8 cellular contexts compared by ENCODE assay signal in genomic region chr5:177455036-177455660, GRCh38. TPM values are rescaled to one million over a fixed set of nuclear protein-coding genes. Genes with fewer than 3 reads are reported as not detected.
DNase-seq lines count a peak whose midpoint lies in the region; ATAC-seq and TF ChIP-seq lines count a peak whose summit lies in the region.

No MANE protein-coding gene starts in this region.

- peak overlapping the region; percentile 91 for H2BK5ac ChIP-seq in neuronal stem cell (ENCODE audit: low read length)

- in situ Hi-C loops in Panc1 (cut with HindIII; ENCODE audit: low pct_unique_long_range_greater_than_20kb, low sequenced_read_pairs) = no loop called here

- H4K8ac ChIP-seq in neuronal stem cell (ENCODE audit: low read depth, low read length) = peak overlapping the region; percentile 78

- H3K18ac ChIP-seq in neuronal stem cell (ENCODE audit: low read length) = peak overlapping the region; percentile 99

- H3K4me1 Mint-ChIP-seq in activated T-helper 1 cell treated with anti-CD3 and anti-CD28 coated beads, Interleukin-12 subunit alpha, Interleukin-12 subunit beta, Interleukin-2, Interleukin-4 antibody, amounts not matched to agents 30 ng/mL and 10 ng/mL and 1 ng/mL, durations not matched to agents 14 hours and 24 hours and 36 hours (ENCODE audit: low read depth) = peaks cover 11% of the 10 kb centered on the region

- no peaks in the 10 kb centered on the region for H3K9me3 Mint-ChIP-seq in activated T-helper 1 cell treated with anti-CD3 and anti-CD28 coated beads, Interleukin-12 subunit alpha, Interleukin-12 subunit beta, Interleukin-2, Interleukin-4 antibody, amounts not matched to agents 30 ng/mL and 10 ng/mL and 1 ng/mL, durations not matched to agents 14 hours and 24 hours and 36 hours

- peak; percentile 88 for TF ChIP-seq CTCF in Panc1 (IDR thresholded peaks at IDR 0.05)
- TF ChIP-seq CTCF in fibroblast of the aortic adventitia (IDR thresholded peaks at IDR 0.05; ENCODE audit: insufficient read depth, low read length) = peak; percentile 47

- CTCF ChIA-PET in Panc1 (lab: Charles Lee) = interaction anchor here (0.5 to 3.3 kb wide), 8 partner anchors 29 to 402 kb away, joined by 3 to 29 read pairs (median 6); partner anchors contain the start of gene GRK6

- peak; percentile 52 for ATAC-seq in GM21390 (IDR thresholded peaks at IDR 0.05; ENCODE audit: unreplicated experiment)
- peak; percentile 61 for ATAC-seq in Panc1

- H3K4me1 ChIP-seq in HUES64 (ENCODE audit: insufficient read depth, low read length) = peaks cover 22% of the 10 kb centered on the region; the same call in 1 of the 2 replicates
- peaks cover 39% of the 10 kb centered on the region for H3K4me1 ChIP-seq in Panc1 (ENCODE audit: control insufficient read depth, insufficient read depth, low read length)
- H3K4me1 ChIP-seq in neuronal stem cell (ENCODE audit: control insufficient read depth in 2 of 2, insufficient read depth in 1 of 2, low read depth in 1 of 2, low read length in 2 of 2) = peaks cover 19 to 21% of the 10 kb centered on the region in 2 donors

- H3K14ac ChIP-seq in neuronal stem cell (ENCODE audit: low read length) = peak overlapping the region; percentile 98

- peak overlapping the region; percentile 93 for H2BK15ac ChIP-seq in neuronal stem cell (ENCODE audit: low read length)

- H2AFZ ChIP-seq in neuronal stem cell (ENCODE audit: low read length) = no peak overlapping the region

- H3K4me3 ChIP-seq in HUES64 (ENCODE audit: low read length) (peak overlapping the region; percentile 64), Panc1 (ENCODE audit: low read depth in 2 of 2, low read length in 2 of 2) (peak overlapping the region; percentile 50 to 61), fibroblast of the aortic adventitia (ENCODE audit: low read depth, low read length) (peak overlapping the region; percentile 39), neuronal stem cell (ENCODE audit: low read length in 2 of 2) (peak overlapping the region in 1 of 2 donors; percentile 85)

- H3K27me3 ChIP-seq in HUES64 (ENCODE audit: insufficient read depth, low read length) = peaks cover 8% of the 10 kb centered on the region; the same call in 1 of the 2 replicates
- no peaks in the 10 kb centered on the region for H3K27me3 ChIP-seq in Panc1 (ENCODE audit: control insufficient read depth, insufficient read depth, low read length)
- H3K27me3 ChIP-seq in neuronal stem cell (ENCODE audit: control insufficient read depth in 3 of 3, insufficient read depth in 3 of 3, low read depth in 1 of 3, low read length in 3 of 3) = peaks cover 0 to 2% (median 0%) of the 10 kb centered on the region in 3 experiments

- peak overlapping the region; percentile 98 for H3K4me2 ChIP-seq in neuronal stem cell (ENCODE audit: insufficient read depth, low read length, poor library complexity, severe bottlenecking)

- DNase-seq in DMS153 treated with DMSO at 0.1 percent for 48 hours (lab: John Stamatoyannopoulos, UW; ENCODE audit: unreplicated experiment) (peak; percentile 46), Panc1 (ENCODE audit: low read depth, low spot score) (peak; percentile 48), fibroblast of the aortic adventitia (ENCODE audit: low read depth) (peak; percentile 47), neuronal stem cell (ENCODE audit: low spot score) (peak; percentile 87), substantia nigra (lab: John Stamatoyannopoulos, UW) (peak in 26 of 49 donors; percentile 12 to 88 (median 40))
- DNase-seq in activated T-helper 1 cell treated with anti-CD3 and anti-CD28 coated beads, Interleukin-12 subunit alpha, Interleukin-12 subunit beta, Interleukin-2, Interleukin-4 antibody, amounts not matched to agents 30 ng/mL and 10 ng/mL and 1 ng/mL, durations not matched to agents 14 hours and 24 hours and 36 hours (ENCODE audit: low spot score) = peak; percentile 88

- H3K9me3 ChIP-seq in HUES64 (ENCODE audit: insufficient read depth, low read depth, low read length) (no peaks in the 10 kb centered on the region), Panc1 (ENCODE audit: control insufficient read depth, insufficient read depth, low read depth, low read length) (no peaks in the 10 kb centered on the region), neuronal stem cell (replicated peaks in 1 of 2; ENCODE audit: control insufficient read depth in 2 of 2, insufficient read depth in 1 of 2, low read depth in 1 of 2, low read length in 2 of 2) (peaks cover 0 to 2% of the 10 kb centered on the region in 2 donors)

- peak overlapping the region; percentile 82 for H4K91ac ChIP-seq in neuronal stem cell (ENCODE audit: low read depth, low read length, poor library complexity)

- POLR2A ChIA-PET in Panc1 (lab: Charles Lee) = interaction anchor here (0.5 to 0.6 kb wide), 2 partner anchors 86 to 1528 kb away, joined by 13 to 15 read pairs; no protein-coding TSS in a partner anchor

- BruUV-seq in Panc1 (replicated peaks; lab: Mats Ljungman, UMichigan) = no TSS peak

- H3K27me3 Mint-ChIP-seq in activated T-helper 1 cell treated with anti-CD3 and anti-CD28 coated beads, Interleukin-12 subunit alpha, Interleukin-12 subunit beta, Interleukin-2, Interleukin-4 antibody, amounts not matched to agents 30 ng/mL and 10 ng/mL and 1 ng/mL, durations not matched to agents 14 hours and 24 hours and 36 hours (ENCODE audit: insufficient read depth) = peaks cover 18% of the 10 kb centered on the region

- peak overlapping the region; percentile 86 for H3K4ac ChIP-seq in neuronal stem cell (ENCODE audit: low read length)

- peak overlapping the region; percentile 40 for H3K27ac Mint-ChIP-seq in activated T-helper 1 cell treated with anti-CD3 and anti-CD28 coated beads, Interleukin-12 subunit alpha, Interleukin-12 subunit beta, Interleukin-2, Interleukin-4 antibody, amounts not matched to agents 30 ng/mL and 10 ng/mL and 1 ng/mL, durations not matched to agents 14 hours and 24 hours and 36 hours

- H2BK12ac ChIP-seq in neuronal stem cell (ENCODE audit: low read length) = peak overlapping the region; percentile 100

- under 1% methylated on average over 80 of the region's 80 CpGs for WGBS in HUES64
- WGBS in neuronal stem cell (ENCODE audit: extremely low coverage in 2 of 2, insufficient read length in 2 of 2, insufficient replicate concordance in 1 of 2), 2 donors = no CpG with 5 or more reads among the region's 80 CpGs

- peak overlapping the region; percentile 94 for H2BK120ac ChIP-seq in neuronal stem cell (ENCODE audit: low read depth, low read length)

- H3K36me3 Mint-ChIP-seq in activated T-helper 1 cell treated with anti-CD3 and anti-CD28 coated beads, Interleukin-12 subunit alpha, Interleukin-12 subunit beta, Interleukin-2, Interleukin-4 antibody, amounts not matched to agents 30 ng/mL and 10 ng/mL and 1 ng/mL, durations not matched to agents 14 hours and 24 hours and 36 hours (ENCODE audit: low read depth) = peaks cover 4% of the 10 kb centered on the region

- peak overlapping the region; percentile 88 for H3K9ac ChIP-seq in HUES64 (ENCODE audit: low read depth, low read length)
- H3K9ac ChIP-seq in neuronal stem cell (ENCODE audit: low read depth, low read length, poor library complexity) = peak overlapping the region; percentile 99

- H3K79me1 ChIP-seq in neuronal stem cell (ENCODE audit: low read depth, low read length) = peaks cover 13% of the 10 kb centered on the region

- intact Hi-C loops in Panc1 (cut with micrococcal nuclease; ENCODE audit: unreplicated experiment) = loop anchor here (10.0 kb wide), 1 partner anchor 140 kb away; the partner anchor contains the start of gene MXD3
- intact Hi-C loops in activated T-helper 1 cell treated with anti-CD3 and anti-CD28 coated beads, Interleukin-12 subunit alpha, Interleukin-12 subunit beta, Interleukin-2, Interleukin-4 antibody, amounts not matched to agents 30 ng/mL and 10 ng/mL and 1 ng/mL, durations not matched to agents 14 hours and 24 hours and 36 hours (cut with micrococcal nuclease) = loop anchor here (2.0 to 5.0 kb wide), 3 partner anchors 136 to 323 kb away; partner anchors contain the start of genes NSD1 and TMED9

- H3K4me3 Mint-ChIP-seq in activated T-helper 1 cell treated with anti-CD3 and anti-CD28 coated beads, Interleukin-12 subunit alpha, Interleukin-12 subunit beta, Interleukin-2, Interleukin-4 antibody, amounts not matched to agents 30 ng/mL and 10 ng/mL and 1 ng/mL, durations not matched to agents 14 hours and 24 hours and 36 hours = peak overlapping the region; percentile 53

- peaks cover 32% of the 10 kb centered on the region for H3K36me3 ChIP-seq in HUES64 (ENCODE audit: insufficient read depth, low read length)
- peaks cover 3% of the 10 kb centered on the region; the same call in 1 of the 2 replicates for H3K36me3 ChIP-seq in Panc1 (ENCODE audit: control insufficient read depth, insufficient read depth, low read length)
- H3K36me3 ChIP-seq in neuronal stem cell (replicated peaks in 1 of 2; ENCODE audit: control insufficient read depth in 2 of 2, insufficient read depth in 2 of 2, low read length in 2 of 2) = peaks cover 31 to 75% of the 10 kb centered on the region in 2 donors

- peak overlapping the region; percentile 98 for H2AK5ac ChIP-seq in neuronal stem cell (ENCODE audit: low read depth, low read length)

- peak overlapping the region; percentile 87 for H3K27ac ChIP-seq in HUES64 (ENCODE audit: low read depth, low read length)
- H3K27ac ChIP-seq in Panc1 (ENCODE audit: low read length) = peak overlapping the region; percentile 80; the same call in 1 of the 2 replicates
- H3K27ac ChIP-seq in neuronal stem cell (replicated peaks; ENCODE audit: low read length) = peak overlapping the region; percentile 92
- no peak overlapping the region for H3K27ac ChIP-seq in substantia nigra (ENCODE audit: low read depth, low read length, poor library complexity, severe bottlenecking)

- H3K23ac ChIP-seq in neuronal stem cell (ENCODE audit: low read depth, low read length, poor library complexity) = peak overlapping the region; percentile 100

RNA-seq across cellular contexts. Expression of gene PRR7, which starts 8.5 kb away (rescaled TPM):
- 5.5 TPM for polyA plus RNA-seq in HUES64 (2013, experiment 1 of 2)
- polyA plus RNA-seq in HUES64 (2013, experiment 2 of 2) = 7.7 TPM
- 39.2 TPM for total RNA-seq in Panc1 (2021; ENCODE audit: unreplicated experiment)
- polyA plus RNA-seq in Panc1 (2012; ENCODE audit: insufficient read length) = 61.1 TPM
- 10.3 and 11.2 TPM in 2 replicates for total RNA-seq in activated T-helper 1 cell treated with anti-CD3 and anti-CD28 coated beads, Interleukin-12 subunit alpha, Interleukin-12 subunit beta, Interleukin-2, Interleukin-4 antibody, amounts not matched to agents 30 ng/mL and 10 ng/mL and 1 ng/mL, durations not matched to agents 14 hours and 24 hours and 36 hours
- 2.2 and 8.8 TPM in 2 replicates for total RNA-seq in fibroblast of the aortic adventitia (ENCODE audit: low replicate concordance)
- polyA plus RNA-seq in neuronal stem cell (2013, experiment 1 of 2) = 26.8 TPM
- 26.8 TPM for polyA plus RNA-seq in neuronal stem cell (2013, experiment 2 of 2)

RNA-seq across cellular contexts. Expression of gene DBN1, which starts 18.3 kb away (rescaled TPM):
- polyA plus RNA-seq in HUES64 (2013, experiment 1 of 2) = 252 TPM
- 228 TPM for polyA plus RNA-seq in HUES64 (2013, experiment 2 of 2)
- total RNA-seq in Panc1 (2021; ENCODE audit: unreplicated experiment) (195 TPM), fibroblast of the aortic adventitia (ENCODE audit: low replicate concordance) (151 and 188 TPM in 2 replicates)
- polyA plus RNA-seq in Panc1 (2012; ENCODE audit: insufficient read length) = 379 TPM
- total RNA-seq in activated T-helper 1 cell treated with anti-CD3 and anti-CD28 coated beads, Interleukin-12 subunit alpha, Interleukin-12 subunit beta, Interleukin-2, Interleukin-4 antibody, amounts not matched to agents 30 ng/mL and 10 ng/mL and 1 ng/mL, durations not matched to agents 14 hours and 24 hours and 36 hours = 13.1 and 14.4 TPM in 2 replicates
- 205 TPM for polyA plus RNA-seq in neuronal stem cell (2013, experiment 1 of 2)
- polyA plus RNA-seq in neuronal stem cell (2013, experiment 2 of 2) = 197 TPM

RNA-seq across cellular contexts. Expression of gene GRK6, which starts 28.7 kb away (rescaled TPM):
- polyA plus RNA-seq in HUES64 (2013, experiment 1 of 2) = 25.2 TPM
- polyA plus RNA-seq in HUES64 (2013, experiment 2 of 2) = 29.3 TPM
- total RNA-seq in Panc1 (2021; ENCODE audit: unreplicated experiment) = 56.1 TPM
- 68.7 TPM for polyA plus RNA-seq in Panc1 (2012; ENCODE audit: insufficient read length)
- 122 and 132 TPM in 2 replicates for total RNA-seq in activated T-helper 1 cell treated with anti-CD3 and anti-CD28 coated beads, Interleukin-12 subunit alpha, Interleukin-12 subunit beta, Interleukin-2, Interleukin-4 antibody, amounts not matched to agents 30 ng/mL and 10 ng/mL and 1 ng/mL, durations not matched to agents 14 hours and 24 hours and 36 hours
- total RNA-seq in fibroblast of the aortic adventitia (ENCODE audit: low replicate concordance) = 9.3 and 15.7 TPM in 2 replicates
- polyA plus RNA-seq in neuronal stem cell (2013, experiment 1 of 2) = 27.8 TPM
- polyA plus RNA-seq in neuronal stem cell (2013, experiment 2 of 2) = 27.7 TPM

RNA-seq across cellular contexts. Expression of gene PDLIM7, which starts 42.3 kb away (rescaled TPM):
- polyA plus RNA-seq in HUES64 (2013, experiment 1 of 2) = 118 TPM
- 108 TPM for polyA plus RNA-seq in HUES64 (2013, experiment 2 of 2)
- total RNA-seq in Panc1 (2021; ENCODE audit: unreplicated experiment) = 62.9 TPM
- 56.8 TPM for polyA plus RNA-seq in Panc1 (2012; ENCODE audit: insufficient read length)
- 49.2 and 49.9 TPM in 2 replicates for total RNA-seq in activated T-helper 1 cell treated with anti-CD3 and anti-CD28 coated beads, Interleukin-12 subunit alpha, Interleukin-12 subunit beta, Interleukin-2, Interleukin-4 antibody, amounts not matched to agents 30 ng/mL and 10 ng/mL and 1 ng/mL, durations not matched to agents 14 hours and 24 hours and 36 hours
- total RNA-seq in fibroblast of the aortic adventitia (ENCODE audit: low replicate concordance) = 13.7 and 91.4 TPM in 2 replicates
- polyA plus RNA-seq in neuronal stem cell (2013, experiment 1 of 2) = 206 TPM
- polyA plus RNA-seq in neuronal stem cell (2013, experiment 2 of 2) = 193 TPM

RNA-seq across cellular contexts. Expression of gene F12, which starts 45.8 kb away (rescaled TPM):
- 0.60 TPM for polyA plus RNA-seq in HUES64 (2013, experiment 1 of 2)
- 1.4 TPM for polyA plus RNA-seq in HUES64 (2013, experiment 2 of 2)
- total RNA-seq in Panc1 (2021; ENCODE audit: unreplicated experiment) (13.4 TPM), fibroblast of the aortic adventitia (ENCODE audit: low replicate concordance) (0.27 and 1.4 TPM in 2 replicates)
- polyA plus RNA-seq in Panc1 (2012; ENCODE audit: insufficient read length) = 51.9 TPM
- total RNA-seq in activated T-helper 1 cell treated with anti-CD3 and anti-CD28 coated beads, Interleukin-12 subunit alpha, Interleukin-12 subunit beta, Interleukin-2, Interleukin-4 antibody, amounts not matched to agents 30 ng/mL and 10 ng/mL and 1 ng/mL, durations not matched to agents 14 hours and 24 hours and 36 hours = 1.3 and 2.2 TPM in 2 replicates
- 2.1 TPM for polyA plus RNA-seq in neuronal stem cell (2013, experiment 1 of 2)
- 2.5 TPM for polyA plus RNA-seq in neuronal stem cell (2013, experiment 2 of 2)
